8 cellular contexts compared by ENCODE assay signal in the genomic region with DNA sequence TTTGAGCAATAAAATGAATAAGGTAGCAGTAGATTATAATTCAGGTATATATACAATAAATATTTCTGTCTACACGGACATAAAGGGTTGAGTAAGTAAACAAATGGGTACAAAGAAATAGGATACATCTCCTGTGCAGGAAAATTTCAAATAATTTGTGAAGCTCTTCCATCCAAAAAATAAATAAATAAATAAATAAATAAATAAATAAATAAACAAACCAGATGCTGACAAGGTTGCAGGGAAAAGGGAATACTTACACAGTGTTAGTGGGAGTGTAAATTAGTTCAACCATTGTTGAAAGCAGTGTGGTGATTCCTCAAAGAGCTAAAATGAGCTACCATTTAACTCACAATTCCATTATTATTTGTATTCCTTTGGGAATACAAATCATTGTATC.
"Had no signal": no experiment of that assay in that cellular context is flagged by ENCODE, and none has a peak within 500 bp of the region (broad histone marks: within the 10 kb centered on the region; RNA-seq: fewer than 3 reads in every experiment).

No MANE protein-coding gene starts in this region.

- DNase-seq: IMR-90, KBM-7, KG1 had no signal

- H3K27ac ChIP-seq: HL-60, KMS-11 had no signal

- H3K4me2 ChIP-seq: KMS-11 had no signal

- FAIRE-seq: HepG2, HTR-8/SVneo, K562 had no signal

- ATAC-seq: HepG2, K562 had no signal

- H3K4me3 ChIP-seq: K562 had no signal
